ENCODE assay signal across 9 cellular contexts in the genomic region with DNA sequence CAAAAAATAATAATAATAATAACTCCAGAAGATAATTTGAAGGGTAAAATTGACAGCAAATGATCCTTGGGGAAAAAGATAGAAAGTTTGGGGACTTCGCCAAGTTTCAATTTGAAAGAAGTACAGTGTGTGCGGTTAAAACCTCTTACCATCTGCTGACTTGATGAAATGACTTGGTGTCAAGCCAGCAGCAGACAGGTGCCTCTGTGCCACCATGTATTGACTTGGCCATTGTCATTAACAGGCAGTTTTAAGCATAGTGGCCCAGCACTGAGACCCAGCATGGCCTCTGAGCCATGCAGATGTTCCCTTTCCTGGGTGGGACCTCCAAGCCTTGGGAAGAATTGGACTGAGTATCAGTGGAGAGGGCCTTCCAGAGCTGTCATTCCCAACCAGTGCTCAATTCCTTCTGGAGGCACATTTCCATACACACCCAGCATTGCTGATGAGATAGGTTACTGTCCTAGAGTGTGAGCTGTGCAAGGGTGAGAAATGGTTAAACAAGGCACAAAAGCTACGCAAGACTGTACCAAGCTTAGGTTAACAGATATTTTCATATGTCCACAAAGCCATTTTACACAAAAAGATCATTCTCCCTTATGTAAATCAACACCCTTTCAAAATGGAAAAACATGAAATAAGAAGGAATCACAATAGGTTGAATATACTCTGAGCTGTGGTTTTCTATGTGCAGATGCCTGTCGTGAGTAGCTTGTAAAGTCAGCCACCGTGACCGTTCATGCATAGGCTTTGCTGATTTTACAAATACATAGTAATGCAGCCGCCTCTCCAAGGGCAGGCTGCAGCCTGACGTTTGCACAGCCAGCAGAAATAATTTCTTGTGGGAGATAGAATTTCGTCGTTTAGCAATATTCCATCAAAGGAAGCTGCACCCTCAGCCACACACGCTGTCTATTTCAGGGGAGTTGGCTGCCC. TPM values are rescaled to one million over a fixed set of nuclear protein-coding genes. Genes with fewer than 3 reads are reported as not detected.
DNase-seq lines count a peak whose midpoint lies in the region; ATAC-seq lines count a peak whose summit lies in the region.
"Had no signal": no experiment of that assay in that cellular context is flagged by ENCODE, and none has a peak within 500 bp of the region (broad histone marks: within the 10 kb centered on the region; RNA-seq: fewer than 3 reads in every experiment).

No MANE protein-coding gene starts in this region.

- ATAC-seq in GM18861 (IDR thresholded peaks at IDR 0.05; ENCODE audit: unreplicated experiment): peak; percentile 84
- ATAC-seq in HG02678 (IDR thresholded peaks at IDR 0.05; ENCODE audit: unreplicated experiment): peak; percentile 74
- ATAC-seq in esophagus mucosa: peak; percentile 40
- no peak for ATAC-seq in activated CD8-positive, alpha-beta T cell treated with anti-CD3 and anti-CD28 coated beads, Interleukin-2, amount 10 ng/mL, durations not matched to agents 7 days and 5 days

- POLR2A ChIA-PET in activated CD8-positive, alpha-beta T cell treated with anti-CD3 and anti-CD28 coated beads, Interleukin-2, amount 10 ng/mL, durations not matched to agents 7 days and 5 days (lab: Charles Lee): no interaction called here

- no peaks in the 10 kb centered on the region for H3K9me3 Mint-ChIP-seq in activated CD8-positive, alpha-beta T cell treated with anti-CD3 and anti-CD28 coated beads, Interleukin-2, amount 10 ng/mL, durations not matched to agents 7 days and 5 days (ENCODE audit: insufficient read depth)

- H3K27me3 Mint-ChIP-seq in activated CD8-positive, alpha-beta T cell treated with anti-CD3 and anti-CD28 coated beads, Interleukin-2, amount 10 ng/mL, durations not matched to agents 7 days and 5 days (ENCODE audit: low read depth): peaks cover 19% of the 10 kb centered on the region

- H3K4me1 Mint-ChIP-seq in activated CD8-positive, alpha-beta T cell treated with anti-CD3 and anti-CD28 coated beads, Interleukin-2, amount 10 ng/mL, durations not matched to agents 7 days and 5 days (ENCODE audit: low read depth): peaks cover 9% of the 10 kb centered on the region

- H3K36me3 Mint-ChIP-seq in activated CD8-positive, alpha-beta T cell treated with anti-CD3 and anti-CD28 coated beads, Interleukin-2, amount 10 ng/mL, durations not matched to agents 7 days and 5 days (ENCODE audit: low read depth): no peaks in the 10 kb centered on the region

- CTCF ChIA-PET in activated CD8-positive, alpha-beta T cell treated with anti-CD3 and anti-CD28 coated beads, Interleukin-2, amount 10 ng/mL, durations not matched to agents 7 days and 5 days (lab: Charles Lee): interaction anchor here (1.0 to 1.7 kb wide), 2 partner anchors 18 to 94 kb away, joined by 3 to 7 read pairs; no protein-coding TSS in a partner anchor

- DNase-seq in NCI-H128 (lab: John Stamatoyannopoulos, UW; ENCODE audit: unreplicated experiment): peak; percentile 54
- DNase-seq in NCI-H146 treated with DMSO at 0.1 percent for 48 hours (lab: John Stamatoyannopoulos, UW; ENCODE audit: unreplicated experiment): no peak
- DNase-seq in stimulated activated naive CD4-positive, alpha-beta T cell (lab: John Stamatoyannopoulos, UW): no peak
- DNase-seq in D341Med (ENCODE audit: low spot score): no peak
- DNase-seq in activated CD8-positive, alpha-beta T cell treated with anti-CD3 and anti-CD28 coated beads, Interleukin-2, amount 10 ng/mL, durations not matched to agents 7 days and 5 days: no peak
- DNase-seq: effector CD8-positive, alpha-beta T cell had no signal

- H3K4me3 Mint-ChIP-seq in activated CD8-positive, alpha-beta T cell treated with anti-CD3 and anti-CD28 coated beads, Interleukin-2, amount 10 ng/mL, durations not matched to agents 7 days and 5 days: no peak overlapping the region

- no peak overlapping the region for H3K27ac Mint-ChIP-seq in activated CD8-positive, alpha-beta T cell treated with anti-CD3 and anti-CD28 coated beads, Interleukin-2, amount 10 ng/mL, durations not matched to agents 7 days and 5 days

RNA-seq across cellular contexts. Expression of a gene that starts 59.4 kb away (rescaled TPM):
- total RNA-seq in esophagus mucosa: 29.5 TPM
- total RNA-seq in activated CD8-positive, alpha-beta T cell treated with anti-CD3 and anti-CD28 coated beads, Interleukin-2, amount 10 ng/mL, durations not matched to agents 7 days and 5 days: 10 to 100 TPM; 50.6 to 56.9 TPM
